In genomic region chr20:59938221-59938620, GRCh38 we compare ENCODE assay signal across 8 cellular contexts. TPM values are rescaled to one million over a fixed set of nuclear protein-coding genes. Genes with fewer than 3 reads are reported as not detected.
A peak's percentile ranks its signal among the peaks of the same experiment; 100 is the strongest.
DNase-seq lines count a peak whose midpoint lies in the region; ATAC-seq and TF ChIP-seq lines count a peak whose summit lies in the region.

No MANE protein-coding gene starts in this region.

- no peak for ATAC-seq in central memory CD8-positive, alpha-beta T cell (replicated peaks; ENCODE audit: extremely low read depth, poor library complexity, severe bottlenecking)
- ATAC-seq in GM18909 (IDR thresholded peaks at IDR 0.05; ENCODE audit: poor library complexity, unreplicated experiment), result no peak
- ATAC-seq in HG02852 (IDR thresholded peaks at IDR 0.05; ENCODE audit: unreplicated experiment), result no peak

- TF ChIP-seq POLR2A in ovary (IDR thresholded peaks at IDR 0.05), result no peak

- H3K36me3 Mint-ChIP-seq in central memory CD8-positive, alpha-beta T cell (ENCODE audit: insufficient read depth), result peaks cover 28% of the 10 kb centered on the region

- H3K4me1 Mint-ChIP-seq in central memory CD8-positive, alpha-beta T cell, result peaks cover 22% of the 10 kb centered on the region

- 55 to 60% (median 59%) methylated on average over 4 of the region's 4 CpGs for WGBS in ovary, 3 donors

- no peak for TF ChIP-seq EP300 in ovary (IDR thresholded peaks at IDR 0.05)

- peak overlapping the region; percentile 67 for H3K27ac Mint-ChIP-seq in central memory CD8-positive, alpha-beta T cell (ENCODE audit: low read depth)

- H3K27ac ChIP-seq in ovary, result no peak overlapping the region

- intact Hi-C loops in ovary (cut with DNase I), result loop anchor here in 1 of 4 donors (10.0 kb wide), 1 partner anchor 363 kb away; no protein-coding TSS in a partner anchor

- peak overlapping the region; percentile 98 for H3K4me3 Mint-ChIP-seq in central memory CD8-positive, alpha-beta T cell

- no peaks in the 10 kb centered on the region for H3K9me3 Mint-ChIP-seq in central memory CD8-positive, alpha-beta T cell

- DNase-seq in AG10803 (ENCODE audit: low read depth), result peak; percentile 74
- DNase-seq in LHCN-M2 (ENCODE audit: low read depth), result peak; percentile 61
- DNase-seq in central memory CD8-positive, alpha-beta T cell (ENCODE audit: low spot score in 2 of 2), result no peak
- DNase-seq in myocyte (ENCODE audit: low read depth), result peak; percentile 74
- DNase-seq in ovary, result no peak
- no peak for DNase-seq in HUDEP-2 (lab: John Stamatoyannopoulos, UW; ENCODE audit: unreplicated experiment in 76 of 76)

- H3K4me3 ChIP-seq in AG10803 (ENCODE audit: low read length), result peak overlapping the region; percentile 59
- no peak overlapping the region for H3K4me3 ChIP-seq in ovary

- TF ChIP-seq CTCF in AG10803 (conservative IDR thresholded peaks at IDR 0.05; ENCODE audit: low read length), result no peak
- no peak for TF ChIP-seq CTCF in ovary (IDR thresholded peaks at IDR 0.05)

- H3K27me3 Mint-ChIP-seq in central memory CD8-positive, alpha-beta T cell, result no peaks in the 10 kb centered on the region

- no peaks in the 10 kb centered on the region for H3K27me3 ChIP-seq in ovary

- H3K9me3 ChIP-seq in ovary, result no peaks in the 10 kb centered on the region

- H3K4me1 ChIP-seq in ovary (ENCODE audit: insufficient read depth), result peaks cover 16% of the 10 kb centered on the region

- no peaks in the 10 kb centered on the region for H3K36me3 ChIP-seq in ovary

RNA-seq across cellular contexts. Expression of gene PPP1R3D, which starts 1.9 kb away (rescaled TPM):
- total RNA-seq in LHCN-M2 (2014; rRNA removed) (4.3 and 6.3 TPM in 2 replicates), myocyte (6.7 and 7.3 TPM in 2 replicates), ovary (1 to 10 TPM; 4.7 to 8.2 (median 6.0) TPM)
- 3.1 TPM for polyA plus RNA-seq in LHCN-M2 (2012)
- 2.4 TPM for polyA plus RNA-seq in myocyte (2012)
- 1 to 10 TPM; 4.1 to 9.8 TPM for polyA plus RNA-seq in ovary

RNA-seq across cellular contexts. Expression of gene FAM217B, which starts 2.0 kb away (rescaled TPM):
- 3.4 and 6.4 TPM in 2 replicates for total RNA-seq in LHCN-M2 (2014; rRNA removed)
- polyA plus RNA-seq in LHCN-M2 (2012), result 2.2 TPM
- 8.2 and 10.0 TPM in 2 replicates for total RNA-seq in myocyte
- 2.7 TPM for polyA plus RNA-seq in myocyte (2012)
- total RNA-seq in ovary, result 10 to 100 TPM in 3 of 7 donors, 1 to 10 TPM in 4; 3.7 to 16.7 (median 9.4) TPM
- 10 to 100 TPM in 1 of 2 donors, 1 to 10 TPM in 1; 5.2 to 12.0 TPM for polyA plus RNA-seq in ovary

RNA-seq across cellular contexts. Expression of gene SYCP2, which starts 4.8 kb away (rescaled TPM):
- total RNA-seq in LHCN-M2 (2014; rRNA removed) (0.40 and 0.71 TPM in 2 replicates), myocyte (0.57 and 0.78 TPM in 2 replicates), ovary (1 to 10 TPM in 2 of 7 donors, under 1 TPM in 5; 0.48 to 1.9 (median 0.72) TPM)
- polyA plus RNA-seq in LHCN-M2 (2012), result 0.19 TPM
- polyA plus RNA-seq in myocyte (2012), result 0.15 TPM
- polyA plus RNA-seq in ovary, result 1 to 10 TPM in 1 of 2 donors, under 1 TPM in 1; 0.70 to 1.2 TPM

RNA-seq across cellular contexts. Expression of gene CDH26, which starts 20.0 kb away (rescaled TPM):
- total RNA-seq in LHCN-M2 (2014; rRNA removed) (0.06 TPM in 1 of 2 replicates, not detected in the other), myocyte (0.10 and 0.19 TPM in 2 replicates), ovary (under 1 TPM; 0.12 to 0.84 (median 0.41) TPM)
- not detected for polyA plus RNA-seq in LHCN-M2 (2012)
- 0.33 TPM for polyA plus RNA-seq in myocyte (2012)
- polyA plus RNA-seq in ovary, result under 1 TPM; 0.22 to 0.52 TPM

Comparison
In these comparisons a context has a peak if more than half of its experiments do, and no peak if none do; other contexts are left out.
1. DNase-seq: peak in AG10803 (single experiment), LHCN-M2 (single experiment) and myocyte (single experiment); none in central memory CD8-positive, alpha-beta T cell (0 of 2), ovary (0 of 5) and HUDEP-2 (0 of 76).